9 cellular contexts compared by ENCODE assay signal in genomic region chr1:159197767-159198557, GRCh38. TPM values are rescaled to one million over a fixed set of nuclear protein-coding genes. Genes with fewer than 3 reads are reported as not detected.
A peak's percentile ranks its signal among the peaks of the same experiment; 100 is the strongest.
DNase-seq lines count a peak whose midpoint lies in the region; ATAC-seq, FAIRE-seq and TF ChIP-seq lines count a peak whose summit lies in the region.
"Had no signal": no experiment of that assay in that cellular context is flagged by ENCODE, and none has a peak within 500 bp of the region (broad histone marks: within the 10 kb centered on the region; RNA-seq: fewer than 3 reads in every experiment).

No MANE protein-coding gene starts in this region.

- H3K36me3 Mint-ChIP-seq in activated naive CD8-positive, alpha-beta T cell treated with anti-CD3 and anti-CD28 coated beads for 36 hours = no peaks in the 10 kb centered on the region

- DNase-seq in EL (peak; percentile 74), HuH-7 (ENCODE audit: low spot score) (peak; percentile 48), RCC 7860 (ENCODE audit: low spot score) (peak; percentile 36), left cardiac atrium (peak; percentile 71), retinal pigment epithelial cell (ENCODE audit: low read depth) (peak; percentile 12), posterior vena cava (ENCODE audit: low spot score) (no peak)
- DNase-seq in activated naive CD8-positive, alpha-beta T cell treated with anti-CD3 and anti-CD28 coated beads for 36 hours = peak; percentile 56

- peak; percentile 76 for ATAC-seq in GM21529 (IDR thresholded peaks at IDR 0.05; ENCODE audit: unreplicated experiment)
- ATAC-seq in left cardiac atrium = peak; percentile 61 to 83

- no peak overlapping the region for H3K4me3 ChIP-seq in retinal pigment epithelial cell (ENCODE audit: low read length)

- no peak for FAIRE-seq in RCC 7860 (lab: Jason Lieb, UNC)

- intact Hi-C loops in left cardiac atrium (cut with DNase I) (loop anchor here in 1 of 2 donors (5.0 kb wide), 1 partner anchor 36 kb away; no protein-coding TSS in a partner anchor), posterior vena cava (cut with DNase I) (loop anchor here in 1 of 2 donors (5.0 kb wide), 1 partner anchor 36 kb away; no protein-coding TSS in a partner anchor)

- no peaks in the 10 kb centered on the region for H3K9me3 Mint-ChIP-seq in activated naive CD8-positive, alpha-beta T cell treated with anti-CD3 and anti-CD28 coated beads for 36 hours
- H3K9me3 Mint-ChIP-seq: dendritic cell treated with granulocyte-macrophage colony-stimulating factor and Interleukin-4, amounts not matched to agents 40 ng/mL and 50 ng/mL, for 4 days had no signal

- peak; percentile 97 for TF ChIP-seq CTCF in retinal pigment epithelial cell (conservative IDR thresholded peaks at IDR 0.05; ENCODE audit: low read depth, low read length)

- peaks cover 23% of the 10 kb centered on the region for H3K27me3 Mint-ChIP-seq in activated naive CD8-positive, alpha-beta T cell treated with anti-CD3 and anti-CD28 coated beads for 36 hours

- H3K27ac Mint-ChIP-seq in activated naive CD8-positive, alpha-beta T cell treated with anti-CD3 and anti-CD28 coated beads for 36 hours = no peak overlapping the region
- H3K27ac Mint-ChIP-seq: dendritic cell treated with granulocyte-macrophage colony-stimulating factor and Interleukin-4, amounts not matched to agents 40 ng/mL and 50 ng/mL, for 4 days had no signal

- H3K4me1 Mint-ChIP-seq in activated naive CD8-positive, alpha-beta T cell treated with anti-CD3 and anti-CD28 coated beads for 36 hours = peaks cover 15% of the 10 kb centered on the region

- no peak overlapping the region for H3K4me3 Mint-ChIP-seq in activated naive CD8-positive, alpha-beta T cell treated with anti-CD3 and anti-CD28 coated beads for 36 hours
- H3K4me3 Mint-ChIP-seq: dendritic cell treated with granulocyte-macrophage colony-stimulating factor and Interleukin-4, amounts not matched to agents 40 ng/mL and 50 ng/mL, for 4 days had no signal

RNA-seq across cellular contexts. Expression of gene ACKR1, which starts 6.7 kb away (rescaled TPM):
- total RNA-seq in activated naive CD8-positive, alpha-beta T cell treated with anti-CD3 and anti-CD28 coated beads for 36 hours = not detected
- 10 to 100 TPM; 38.0 to 66.9 TPM for total RNA-seq in left cardiac atrium
- 100 to 1,000 TPM; 110 TPM for total RNA-seq in posterior vena cava

RNA-seq across cellular contexts. Expression of gene CADM3, which starts 26.5 kb away (rescaled TPM):
- total RNA-seq in activated naive CD8-positive, alpha-beta T cell treated with anti-CD3 and anti-CD28 coated beads for 36 hours = not detected
- total RNA-seq in left cardiac atrium (10 to 100 TPM in 1 of 2 donors, 1 to 10 TPM in 1; 6.3 to 15.3 TPM), posterior vena cava (10 to 100 TPM in 1 of 2 donors, 1 to 10 TPM in 1; 6.8 to 45.0 TPM)

Comparison
In these comparisons a context has a peak if more than half of its experiments do, and no peak if none do; other contexts are left out.
1. RNA of gene ACKR1, which starts 6.7 kb away (total RNA-seq): 110 TPM in posterior vena cava and 38.0 to 66.9 TPM in left cardiac atrium; not detected in activated naive CD8-positive, alpha-beta T cell treated with anti-CD3 and anti-CD28 coated beads for 36 hours; every median in the first group is over 10 times any median in the second.
2. RNA of gene CADM3, which starts 26.5 kb away (total RNA-seq): 6.8 to 45.0 TPM in posterior vena cava and 6.3 to 15.3 TPM in left cardiac atrium; not detected in activated naive CD8-positive, alpha-beta T cell treated with anti-CD3 and anti-CD28 coated beads for 36 hours; every median in the first group is over 4 times any median in the second.